ENCODE assay signal across 10 cellular contexts in genomic region chr9:112764344-112764743, GRCh38. TPM values are rescaled to one million over a fixed set of nuclear protein-coding genes. Genes with fewer than 3 reads are reported as not detected.
DNase-seq lines count a peak whose midpoint lies in the region; ATAC-seq and TF ChIP-seq lines count a peak whose summit lies in the region.
"Had no signal": no experiment of that assay in that cellular context is flagged by ENCODE, and none has a peak within 500 bp of the region (broad histone marks: within the 10 kb centered on the region; RNA-seq: fewer than 3 reads in every experiment).

No MANE protein-coding gene starts in this region.

- H3K4me1 ChIP-seq in ES-I3 (ENCODE audit: insufficient read depth, low read length), result peaks cover 8% of the 10 kb centered on the region; the same call in 1 of the 2 replicates
- H3K4me1 ChIP-seq in fibroblast of lung (ENCODE audit: control insufficient read depth, extremely low read depth, insufficient read depth, low read length), result peaks cover 12% of the 10 kb centered on the region
- no peaks in the 10 kb centered on the region for H3K4me1 ChIP-seq in aorta (ENCODE audit: control insufficient read depth in 1 of 2, insufficient read depth in 2 of 2, low read length in 2 of 2)

- peak; percentile 74 for DNase-seq in NCI-H82 treated with DMSO at 0.1 percent for 48 hours (lab: John Stamatoyannopoulos, UW; ENCODE audit: unreplicated experiment)
- DNase-seq in fibroblast of lung (ENCODE audit: low read depth in 2 of 2), result peak in 1 of 2 donors; percentile 91
- DNase-seq in omental fat pad (ENCODE audit: low spot score), result no peak
- no peak for DNase-seq in coronary artery (ENCODE audit: low spot score)
- DNase-seq in aorta, result no peak
- DNase-seq in Kasumi-1 (lab: John Stamatoyannopoulos, UW), result no peak
- DNase-seq: CD8-positive, alpha-beta memory T cell; NCI-H187 had no signal

- no peaks in the 10 kb centered on the region for H4K20me1 ChIP-seq in fibroblast of lung (ENCODE audit: control insufficient read depth, extremely low read depth, insufficient read depth, low read length)

- H3K27ac ChIP-seq in fibroblast of lung (ENCODE audit: insufficient read depth, low read length) (no peak overlapping the region), coronary artery (peak overlapping the region in 1 of 2 donors; percentile 9), aorta (ENCODE audit: low read depth in 1 of 2, low read length in 2 of 2) (no peak overlapping the region)

- TF ChIP-seq CTCF in fibroblast of lung (conservative IDR thresholded peaks at IDR 0.05 in 1 of 2, IDR thresholded peaks at IDR 0.05 in 1 of 2; ENCODE audit: low read depth in 1 of 2, low read length in 2 of 2) (no peak), omental fat pad (IDR thresholded peaks at IDR 0.05) (no peak), coronary artery (IDR thresholded peaks at IDR 0.05) (no peak)

- H3K9ac ChIP-seq in ES-I3 (ENCODE audit: low read depth, low read length), result 0 out of 2 replicates have a peak overlapping the region, but pooled peaks have one; percentile 11
- no peak overlapping the region for H3K9ac ChIP-seq in fibroblast of lung (ENCODE audit: insufficient read depth, low read length)

- H3K4me3 ChIP-seq in fibroblast of lung (replicated peaks in 1 of 4; ENCODE audit: control extremely low read depth in 1 of 4, insufficient read depth in 1 of 4, low read depth in 3 of 4, low read length in 4 of 4), result no peak overlapping the region
- H3K4me3 ChIP-seq in coronary artery, result no peak overlapping the region
- no peak overlapping the region for H3K4me3 ChIP-seq in aorta (ENCODE audit: low read length in 2 of 2)

- 63 to 66% methylated on average over 5 of the region's 5 CpGs for WGBS in aorta, 2 donors

- H3K4me2 ChIP-seq in fibroblast of lung (ENCODE audit: extremely low read depth, insufficient read depth, low read length), result peak overlapping the region; percentile 32

- no peak overlapping the region for H2AFZ ChIP-seq in fibroblast of lung (ENCODE audit: low read length)

- H3K9me3 ChIP-seq in ES-I3 (ENCODE audit: control insufficient read depth, insufficient read depth, low read length) (no peaks in the 10 kb centered on the region), fibroblast of lung (ENCODE audit: control insufficient read depth, insufficient read depth, low read depth, low read length) (no peaks in the 10 kb centered on the region), aorta (ENCODE audit: control insufficient read depth, low read length) (no peaks in the 10 kb centered on the region)

- H3K79me2 ChIP-seq in fibroblast of lung (ENCODE audit: control insufficient read depth, insufficient read depth, low read length), result peaks cover 1% of the 10 kb centered on the region

- H3K36me3 ChIP-seq in ES-I3 (ENCODE audit: insufficient read depth, low read length) (no peaks in the 10 kb centered on the region), fibroblast of lung (ENCODE audit: control insufficient read depth, insufficient read depth, low read length) (no peaks in the 10 kb centered on the region), aorta (ENCODE audit: control insufficient read depth in 1 of 2, insufficient read depth in 2 of 2, low read length in 1 of 2) (no peaks in the 10 kb centered on the region)

- intact Hi-C loops in aorta (cut with DNase I), result no loop called here

- ATAC-seq in omental fat pad (ENCODE audit: low FRiP score) (peak; percentile 55), aorta (ENCODE audit: low FRiP score) (no peak), GM21529 (IDR thresholded peaks at IDR 0.05; ENCODE audit: unreplicated experiment) (no peak)

- no peaks in the 10 kb centered on the region for H3K27me3 ChIP-seq in fibroblast of lung (ENCODE audit: control insufficient read depth, insufficient read depth, low read length)
- no peaks in the 10 kb centered on the region for H3K27me3 ChIP-seq in aorta (ENCODE audit: control insufficient read depth in 1 of 2, insufficient read depth in 2 of 2, low read length in 1 of 2)

RNA-seq across cellular contexts. Expression of gene SNX30, which starts 13.8 kb away (rescaled TPM):
- total RNA-seq in fibroblast of lung, result 20.3 and 20.6 TPM in 2 replicates
- polyA plus RNA-seq in fibroblast of lung, result 7.9 and 10.8 TPM in 2 replicates
- polyA plus RNA-seq in fibroblast of lung (2012), result 7.2 and 8.3 TPM in 2 replicates
- polyA minus RNA-seq in fibroblast of lung (ENCODE audit: low replicate concordance), result 7.1 and 8.4 TPM in 2 replicates
- 10 to 100 TPM in 3 of 4 donors, 1 to 10 TPM in 1; 8.9 to 27.5 (median 11.6) TPM for total RNA-seq in omental fat pad
- 10 to 100 TPM in 1 of 2 donors, 1 to 10 TPM in 1; 9.1 to 11.3 TPM for total RNA-seq in aorta
- 1 to 10 TPM; 2.8 to 4.4 TPM for polyA plus RNA-seq in aorta

RNA-seq across cellular contexts. Expression of gene INIP, which starts 46.4 kb away (rescaled TPM):
- total RNA-seq in fibroblast of lung, result 14.4 and 14.9 TPM in 2 replicates
- polyA plus RNA-seq in fibroblast of lung, result 24.1 and 26.9 TPM in 2 replicates
- 15.9 and 16.2 TPM in 2 replicates for polyA plus RNA-seq in fibroblast of lung (2012)
- polyA minus RNA-seq in fibroblast of lung (ENCODE audit: low replicate concordance), result 4.4 and 14.2 TPM in 2 replicates
- 10 to 100 TPM; 11.2 to 16.1 (median 13.6) TPM for total RNA-seq in omental fat pad
- 10 to 100 TPM; 14.1 to 19.9 TPM for total RNA-seq in aorta
- polyA plus RNA-seq in aorta, result 10 to 100 TPM in 1 of 2 donors, 1 to 10 TPM in 1; 6.4 to 11.5 TPM
